34 cellular contexts compared by ENCODE assay signal in genomic region chrX:1836683-1837082, GRCh38.
"Had no signal": no experiment of that assay in that cellular context is flagged by ENCODE, and none has a peak within 500 bp of the region (broad histone marks: within the 10 kb centered on the region; RNA-seq: fewer than 3 reads in every experiment).

No MANE protein-coding gene starts in this region.

- H3K27ac ChIP-seq: adrenal gland, body of pancreas, brain microvascular endothelial cell, breast epithelium, VCaP had no signal

- H3K27me3 ChIP-seq: adrenal gland, body of pancreas, brain microvascular endothelial cell, breast epithelium had no signal

- H3K9me3 ChIP-seq: adrenal gland, body of pancreas had no signal

- DNase-seq: activated B cell treated with CpG ODN at 0.5 μM for 24 hours; activated CD4-positive, alpha-beta memory T cell treated with anti-CD3 and anti-CD28 coated beads for 36 hours; activated CD4-positive, alpha-beta T cell treated with anti-CD3 and anti-CD28 coated beads for 4 hours; activated CD4-positive, alpha-beta T cell treated with anti-CD3 and anti-CD28 coated beads, Interleukin-2, amount 10 ng/mL, durations not matched to agents 24 days and 14 days; activated CD4-positive, alpha-beta T cell treated with anti-CD3 and anti-CD28 coated beads, Interleukin-2, amount 50 U/mL, for 1 hour; activated CD4-positive, alpha-beta T cell treated with anti-CD3 and anti-CD28 coated beads, Interleukin-2, amount 50 U/mL, for 4 hours; activated CD4-positive, CD25-positive, alpha-beta regulatory T cell treated with anti-CD3 and anti-CD28 coated beads, Interleukin-2, amount 50 U/mL, for 72 hours; activated CD8-positive, alpha-beta memory T cell treated with anti-CD3 and anti-CD28 coated beads, Interleukin-2, amount 50 U/mL, for 4 hours; activated CD8-positive, alpha-beta T cell treated with anti-CD3 and anti-CD28 coated beads for 36 hours; activated effector memory CD4-positive, alpha-beta T cell treated with anti-CD3 and anti-CD28 coated beads, Interleukin-2, amount 50 U/mL, for 16 hours; activated gamma-delta T cell treated with Interleukin-2 at 50 U/mL for 16 hours; activated naive CD4-positive, alpha-beta T cell; activated naive CD4-positive, alpha-beta T cell treated with anti-CD3 and anti-CD28 coated beads for 36 hours; activated naive CD4-positive, alpha-beta T cell treated with anti-CD3 and anti-CD28 coated beads, Interleukin-2, amount 50 U/mL, for 16 hours; activated naive CD8-positive, alpha-beta T cell treated with anti-CD3 and anti-CD28 coated beads for 36 hours; activated T-cell treated with anti-CD3 and anti-CD28 coated beads for 4 hours; activated T-cell treated with anti-CD3 and anti-CD28 coated beads, Interleukin-2, amount 50 U/mL, for 1 hour; activated T-cell treated with anti-CD3 and anti-CD28 coated beads, Interleukin-2, amount 50 U/mL, for 4 hours; activated T-cell treated with anti-CD3 and anti-CD28 coated beads, Interleukin-2, amount 50 U/mL, for 72 hours; amniotic stem cell; aorta; body of pancreas; brain microvascular endothelial cell; central memory CD4-positive, alpha-beta T cell; T-helper 1 cell; T-helper 2 cell; T-helper 9 cell had no signal

- ATAC-seq: activated CD8-positive, alpha-beta T cell treated with anti-CD3 and anti-CD28 coated beads for 36 hours; activated naive CD4-positive, alpha-beta T cell treated with anti-CD3 and anti-CD28 coated beads, Interleukin-2, amount 50 U/mL, for 72 hours; activated T-cell treated with anti-CD3 and anti-CD28 coated beads, Interleukin-2, amount 50 U/mL, for 4 hours; activated T-cell treated with anti-CD3 and anti-CD28 coated beads, Interleukin-2, amount 50 U/mL, for 72 hours; activated T-helper 17 cell treated with anti-CD3 and anti-CD28 coated beads, Interleukin-2, amount 50 U/mL, for 72 hours; body of pancreas had no signal

- H3K36me3 ChIP-seq: adrenal gland, brain microvascular endothelial cell, breast epithelium had no signal

- H3K4me3 ChIP-seq: adrenal gland, body of pancreas, breast epithelium had no signal

- FAIRE-seq: astrocyte, TTC549 had no signal

- H3K4me1 ChIP-seq: adrenal gland, body of pancreas, breast epithelium had no signal
